25 cellular contexts compared by ENCODE assay signal in the genomic region with DNA sequence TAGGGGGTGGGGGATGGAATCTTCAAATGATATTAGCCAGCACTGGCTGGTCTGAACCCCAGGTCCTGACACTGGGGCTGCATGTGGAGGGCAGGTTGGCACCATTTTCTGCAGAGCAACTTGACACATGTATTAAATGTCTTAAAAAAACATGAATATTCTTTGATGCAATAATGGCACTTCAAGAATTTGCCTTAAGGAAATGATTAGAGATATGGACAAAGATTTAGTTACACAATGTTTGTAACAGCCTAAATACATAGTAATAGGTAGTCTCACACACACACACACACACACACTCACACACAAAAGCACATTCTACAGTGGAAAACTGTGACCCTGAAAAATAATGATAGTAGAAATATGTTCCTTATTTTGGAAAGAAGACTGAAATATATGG. TPM values are rescaled to one million over a fixed set of nuclear protein-coding genes. Genes with fewer than 3 reads are reported as not detected.
A peak's percentile ranks its signal among the peaks of the same experiment; 100 is the strongest.
DNase-seq lines count a peak whose midpoint lies in the region; ATAC-seq and TF ChIP-seq lines count a peak whose summit lies in the region.
"Had no signal": no experiment of that assay in that cellular context is flagged by ENCODE, and none has a peak within 500 bp of the region (broad histone marks: within the 10 kb centered on the region; RNA-seq: fewer than 3 reads in every experiment).

No MANE protein-coding gene starts in this region.

- DNase-seq in GM23248: no peak
- DNase-seq in T47D (ENCODE audit: low read depth in 1 of 2, low spot score in 1 of 2): peak; percentile 52 to 53
- DNase-seq in fibroblast of villous mesenchyme (ENCODE audit: low read depth): no peak
- no peak for DNase-seq in smooth muscle cell (lab: John Stamatoyannopoulos, UW; ENCODE audit: unreplicated experiment)
- DNase-seq in H7: no peak
- no peak for DNase-seq in hippocampal formation (lab: John Stamatoyannopoulos, UW)
- no peak for DNase-seq in ascending aorta (ENCODE audit: low spot score in 2 of 2)
- DNase-seq: activated CD4-positive, CD25-positive, alpha-beta regulatory T cell; activated CD8-positive, alpha-beta memory T cell treated with anti-CD3 and anti-CD28 coated beads, Interleukin-2, amount 10 ng/mL, durations not matched to agents 7 days and 5 days; activated naive CD4-positive, alpha-beta T cell treated with anti-CD3 and anti-CD28 coated beads for 36 hours; CD4-positive, alpha-beta memory T cell; cortex of kidney; GDM1; glutamatergic neuron; NCI-H2029 treated with DMSO at 0.1 percent for 48 hours; NCI-H2227 treated with DMSO at 0.1 percent for 48 hours; NCI-H69; Peyer's patch; SJCRH30; stimulated activated naive CD8-positive, alpha-beta T cell treated with anti-CD3 and anti-CD28 coated beads, Interleukin-15, Interleukin-2, amounts not matched to agents 100 U/mL and 50 U/mL, for 24 hours; T-cell had no signal

- no peaks in the 10 kb centered on the region for H3K27me3 ChIP-seq in GM23248 (replicated peaks; ENCODE audit: insufficient read depth)
- no peaks in the 10 kb centered on the region for H3K27me3 ChIP-seq in smooth muscle cell (ENCODE audit: low read depth)
- H3K27me3 ChIP-seq in H7 (ENCODE audit: control insufficient read depth, insufficient read depth, low read length): peaks cover 38% of the 10 kb centered on the region
- no peaks in the 10 kb centered on the region for H3K27me3 ChIP-seq in ascending aorta
- H3K27me3 ChIP-seq: cardiac muscle cell, SJCRH30 had no signal

- TF ChIP-seq CTCF in fibroblast of villous mesenchyme (IDR thresholded peaks at IDR 0.05; ENCODE audit: insufficient read depth, low read depth, low read length): no peak
- no peak for TF ChIP-seq CTCF in smooth muscle cell (IDR thresholded peaks at IDR 0.05; ENCODE audit: borderline replicate concordance, insufficient read depth, poor library complexity, severe bottlenecking)
- no peak for TF ChIP-seq CTCF in ascending aorta (IDR thresholded peaks at IDR 0.05)

- H3K9ac ChIP-seq in GM23248: no peak overlapping the region
- H3K9ac ChIP-seq in smooth muscle cell (ENCODE audit: low read depth): no peak overlapping the region

- in situ Hi-C loops in GM23248 (cut with MboI) (no loop called here), T47D (cut with HindIII; ENCODE audit: low pct_unique_long_range_greater_than_20kb, low sequenced_read_pairs) (no loop called here)

- H3K4me3 ChIP-seq in GM23248 (peak overlapping the region; percentile 96), fibroblast of villous mesenchyme (ENCODE audit: low read depth, low read length) (peak overlapping the region; percentile 78), smooth muscle cell (peak overlapping the region; percentile 70), H7 (ENCODE audit: insufficient read depth, low read depth, low read length) (no peak overlapping the region), ascending aorta (no peak overlapping the region)
- H3K4me3 ChIP-seq: cardiac muscle cell, Peyer's patch, prostate gland, SJCRH30 had no signal

- H3K9me2 ChIP-seq in GM23248 (ENCODE audit: insufficient read depth): no peaks in the 10 kb centered on the region

- H3K79me2 ChIP-seq in GM23248 (ENCODE audit: insufficient read depth): peaks cover 53% of the 10 kb centered on the region
- peaks cover 21% of the 10 kb centered on the region for H3K79me2 ChIP-seq in smooth muscle cell (ENCODE audit: low read depth)

- H4K20me1 ChIP-seq in GM23248 (ENCODE audit: insufficient read depth): no peaks in the 10 kb centered on the region
- no peaks in the 10 kb centered on the region for H4K20me1 ChIP-seq in smooth muscle cell (ENCODE audit: low read depth)

- H3K4me1 ChIP-seq in GM23248 (ENCODE audit: insufficient read depth): peaks cover 21% of the 10 kb centered on the region
- H3K4me1 ChIP-seq in smooth muscle cell (ENCODE audit: low read depth): peaks cover 13% of the 10 kb centered on the region
- peaks cover 0 to 2% of the 10 kb centered on the region in 2 donors for H3K4me1 ChIP-seq in ascending aorta
- H3K4me1 ChIP-seq: prostate gland had no signal

- H2AFZ ChIP-seq in GM23248 (no peak overlapping the region), smooth muscle cell (ENCODE audit: low read depth) (no peak overlapping the region)

- no peak for ATAC-seq in GM19035 (IDR thresholded peaks at IDR 0.05; ENCODE audit: unreplicated experiment)
- ATAC-seq: activated CD8-positive, alpha-beta memory T cell treated with anti-CD3 and anti-CD28 coated beads, Interleukin-2, amount 10 ng/mL, durations not matched to agents 7 days and 5 days; stimulated activated naive CD8-positive, alpha-beta T cell treated with anti-CD3 and anti-CD28 coated beads, Interleukin-15, Interleukin-2, amounts not matched to agents 100 U/mL and 50 U/mL, for 24 hours; T-cell had no signal

- no peaks in the 10 kb centered on the region for H3K9me3 ChIP-seq in GM23248 (ENCODE audit: low read depth)
- H3K9me3 ChIP-seq in smooth muscle cell (replicated peaks; ENCODE audit: low read depth): no peaks in the 10 kb centered on the region
- no peaks in the 10 kb centered on the region for H3K9me3 ChIP-seq in ascending aorta
- H3K9me3 ChIP-seq: esophagus muscularis mucosa, Peyer's patch, prostate gland, SJCRH30 had no signal

- H3K36me3 ChIP-seq in GM23248 (ENCODE audit: low read depth) (no peaks in the 10 kb centered on the region; the same call in 1 of the 2 replicates), smooth muscle cell (ENCODE audit: low read depth) (no peaks in the 10 kb centered on the region), H7 (replicated peaks; ENCODE audit: control insufficient read depth, insufficient read depth, low read length) (no peaks in the 10 kb centered on the region), ascending aorta (no peaks in the 10 kb centered on the region)
- H3K36me3 ChIP-seq: cardiac muscle cell, esophagus muscularis mucosa, Peyer's patch, prostate gland, SJCRH30 had no signal

- intact Hi-C loops in ascending aorta (cut with DNase I): loop anchor here (5.0 kb wide), 1 partner anchor 46 kb away; no protein-coding TSS in a partner anchor

- peaks cover 26% of the 10 kb centered on the region for H3F3A ChIP-seq in GM23248 (ENCODE audit: insufficient read depth)
- H3F3A ChIP-seq in smooth muscle cell (ENCODE audit: low read depth): no peaks in the 10 kb centered on the region

- H3K27ac ChIP-seq in GM23248 (no peak overlapping the region), smooth muscle cell (ENCODE audit: low read depth) (no peak overlapping the region), ascending aorta (no peak overlapping the region)
- H3K27ac ChIP-seq: cardiac muscle cell, esophagus muscularis mucosa, Peyer's patch, prostate gland, SJCRH30 had no signal

- H3K4me2 ChIP-seq in GM23248 (ENCODE audit: unreplicated experiment) (peak overlapping the region; percentile 93), smooth muscle cell (peak overlapping the region; percentile 40)

RNA-seq across cellular contexts. Expression of gene SVEP1, which starts 3.6 kb away (rescaled TPM):
- 47.3 and 50.5 TPM in 2 replicates for total RNA-seq in GM23248 (2014; rRNA removed; shearing (Covaris generic))
- 12.6 and 13.6 TPM in 2 replicates for polyA plus RNA-seq in GM23248 (2016; fragmentation: Nextera tagmentation; extraction: Ambion mirVana)
- 39.6 and 81.2 TPM in 2 replicates for total RNA-seq in fibroblast of villous mesenchyme
- total RNA-seq in smooth muscle cell: 14.8 and 16.6 TPM in 2 replicates
- 4.8 and 6.4 TPM in 2 replicates for polyA plus RNA-seq in smooth muscle cell
- total RNA-seq in H7 (2014; rRNA removed; shearing (Covaris generic)): 0.24 and 0.30 TPM in 2 replicates
- 41.8 TPM for total RNA-seq in ascending aorta
- total RNA-seq: activated CD8-positive, alpha-beta memory T cell treated with anti-CD3 and anti-CD28 coated beads, Interleukin-2, amount 10 ng/mL, durations not matched to agents 7 days and 5 days; activated naive CD4-positive, alpha-beta T cell treated with anti-CD3 and anti-CD28 coated beads for 36 hours; CD4-positive, alpha-beta memory T cell had no signal
- polyA plus RNA-seq: CD4-positive, alpha-beta memory T cell had no signal

Comparison
In these comparisons a context has a peak if more than half of its experiments do, and no peak if none do; other contexts are left out.
1. DNase-seq: peak in T47D (2 of 2); none in GM23248 (single experiment), fibroblast of villous mesenchyme (single experiment), smooth muscle cell (single experiment), H7 (single experiment), hippocampal formation (0 of 2) and ascending aorta (0 of 2).
2. H3K4me3 ChIP-seq: peak in GM23248 (single experiment), fibroblast of villous mesenchyme (single experiment) and smooth muscle cell (single experiment); none in H7 (single experiment) and ascending aorta (0 of 2).
3. RNA of gene SVEP1, which starts 3.6 kb away (total RNA-seq): 39.6 to 81.2 TPM in fibroblast of villous mesenchyme, 47.3 to 50.5 TPM in GM23248, 41.8 TPM in ascending aorta (single experiment) and 14.8 to 16.6 TPM in smooth muscle cell; 0.24 to 0.30 TPM in H7; every median in the first group is over 10 times any median in the second.